Comparison of ENCODE assay signal across 1 cellular context in genomic region chr5:135134686-135135381, GRCh38.
TF ChIP-seq lines count a peak whose summit lies in the region.

No MANE protein-coding gene starts in this region.

TF ChIP-seq in K562, 482 proteins besides CTCF, POLR2A, EP300 and RAD21 (continued from another document):
- TF ChIP-seq, protein P1, sequence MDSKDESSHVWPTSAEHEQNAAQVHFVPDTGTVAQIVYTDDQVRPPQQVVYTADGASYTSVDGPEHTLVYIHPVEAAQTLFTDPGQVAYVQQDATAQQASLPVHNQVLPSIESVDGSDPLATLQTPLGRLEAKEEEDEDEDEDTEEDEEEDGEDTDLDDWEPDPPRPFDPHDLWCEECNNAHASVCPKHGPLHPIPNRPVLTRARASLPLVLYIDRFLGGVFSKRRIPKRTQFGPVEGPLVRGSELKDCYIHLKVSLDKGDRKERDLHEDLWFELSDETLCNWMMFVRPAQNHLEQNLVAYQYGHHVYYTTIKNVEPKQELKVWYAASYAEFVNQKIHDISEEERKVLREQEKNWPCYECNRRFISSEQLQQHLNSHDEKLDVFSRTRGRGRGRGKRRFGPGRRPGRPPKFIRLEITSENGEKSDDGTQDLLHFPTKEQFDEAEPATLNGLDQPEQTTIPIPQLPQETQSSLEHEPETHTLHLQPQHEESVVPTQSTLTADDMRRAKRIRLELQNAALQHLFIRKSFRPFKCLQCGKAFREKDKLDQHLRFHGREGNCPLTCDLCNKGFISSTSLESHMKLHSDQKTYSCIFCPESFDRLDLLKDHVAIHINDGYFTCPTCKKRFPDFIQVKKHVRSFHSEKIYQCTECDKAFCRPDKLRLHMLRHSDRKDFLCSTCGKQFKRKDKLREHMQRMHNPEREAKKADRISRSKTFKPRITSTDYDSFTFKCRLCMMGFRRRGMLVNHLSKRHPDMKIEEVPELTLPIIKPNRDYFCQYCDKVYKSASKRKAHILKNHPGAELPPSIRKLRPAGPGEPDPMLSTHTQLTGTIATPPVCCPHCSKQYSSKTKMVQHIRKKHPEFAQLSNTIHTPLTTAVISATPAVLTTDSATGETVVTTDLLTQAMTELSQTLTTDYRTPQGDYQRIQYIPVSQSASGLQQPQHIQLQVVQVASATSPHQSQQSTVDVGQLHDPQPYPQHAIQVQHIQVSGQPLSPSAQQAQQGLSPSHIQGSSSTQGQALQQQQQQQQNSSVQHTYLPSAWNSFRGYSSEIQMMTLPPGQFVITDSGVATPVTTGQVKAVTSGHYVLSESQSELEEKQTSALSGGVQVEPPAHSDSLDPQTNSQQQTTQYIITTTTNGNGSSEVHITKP (IDR thresholded peaks at IDR 0.05; ENCODE audit: partially characterized antibody): peak; percentile 9
- TF ChIP-seq, protein P2, sequence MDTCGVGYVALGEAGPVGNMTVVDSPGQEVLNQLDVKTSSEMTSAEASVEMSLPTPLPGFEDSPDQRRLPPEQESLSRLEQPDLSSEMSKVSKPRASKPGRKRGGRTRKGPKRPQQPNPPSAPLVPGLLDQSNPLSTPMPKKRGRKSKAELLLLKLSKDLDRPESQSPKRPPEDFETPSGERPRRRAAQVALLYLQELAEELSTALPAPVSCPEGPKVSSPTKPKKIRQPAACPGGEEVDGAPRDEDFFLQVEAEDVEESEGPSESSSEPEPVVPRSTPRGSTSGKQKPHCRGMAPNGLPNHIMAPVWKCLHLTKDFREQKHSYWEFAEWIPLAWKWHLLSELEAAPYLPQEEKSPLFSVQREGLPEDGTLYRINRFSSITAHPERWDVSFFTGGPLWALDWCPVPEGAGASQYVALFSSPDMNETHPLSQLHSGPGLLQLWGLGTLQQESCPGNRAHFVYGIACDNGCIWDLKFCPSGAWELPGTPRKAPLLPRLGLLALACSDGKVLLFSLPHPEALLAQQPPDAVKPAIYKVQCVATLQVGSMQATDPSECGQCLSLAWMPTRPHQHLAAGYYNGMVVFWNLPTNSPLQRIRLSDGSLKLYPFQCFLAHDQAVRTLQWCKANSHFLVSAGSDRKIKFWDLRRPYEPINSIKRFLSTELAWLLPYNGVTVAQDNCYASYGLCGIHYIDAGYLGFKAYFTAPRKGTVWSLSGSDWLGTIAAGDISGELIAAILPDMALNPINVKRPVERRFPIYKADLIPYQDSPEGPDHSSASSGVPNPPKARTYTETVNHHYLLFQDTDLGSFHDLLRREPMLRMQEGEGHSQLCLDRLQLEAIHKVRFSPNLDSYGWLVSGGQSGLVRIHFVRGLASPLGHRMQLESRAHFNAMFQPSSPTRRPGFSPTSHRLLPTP (IDR thresholded peaks at IDR 0.05; ENCODE audit: borderline replicate concordance, extremely low read depth, insufficient read length): no peak
TF ChIP-seq in K562: peak in this region for 3.
